In the genomic region with DNA sequence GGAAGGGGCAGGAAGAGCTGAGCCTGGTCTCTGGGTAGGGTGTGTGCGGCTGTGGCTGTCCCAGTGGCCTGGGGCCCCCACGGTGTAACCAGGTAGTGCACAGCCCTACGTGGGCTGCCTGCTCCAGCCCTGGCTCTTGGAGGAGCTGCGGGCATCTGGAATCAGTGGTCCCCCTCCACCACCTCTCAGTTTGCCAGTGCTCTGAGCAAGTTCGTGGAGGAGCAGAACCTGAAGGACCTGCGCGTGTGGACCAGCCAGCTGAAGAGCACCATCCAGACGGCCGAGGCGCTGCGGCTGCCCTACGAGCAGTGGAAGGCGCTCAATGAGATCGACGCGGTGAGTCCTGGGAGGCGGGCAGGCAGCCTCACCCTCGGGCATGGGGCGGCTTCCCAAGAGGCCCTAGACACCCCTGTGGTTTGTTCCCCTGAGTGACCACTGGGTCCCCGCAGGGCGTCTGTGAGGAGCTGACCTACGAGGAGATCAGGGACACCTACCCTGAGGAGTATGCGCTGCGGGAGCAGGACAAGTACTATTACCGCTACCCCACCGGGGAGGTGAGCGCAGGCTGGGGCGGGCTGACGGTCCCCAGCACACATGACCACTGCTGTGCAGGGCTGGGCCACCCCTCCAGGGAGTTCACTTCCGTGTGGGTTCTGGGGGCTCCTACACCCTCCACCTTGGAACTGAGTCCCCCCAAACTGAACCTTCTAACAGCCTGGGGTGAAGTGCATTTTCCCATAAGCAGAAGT, we compare ENCODE assay signal across 20 cellular contexts. TPM values are rescaled to one million over a fixed set of nuclear protein-coding genes. Genes with fewer than 3 reads are reported as not detected.
DNase-seq lines count a peak whose midpoint lies in the region; ATAC-seq, FAIRE-seq and TF ChIP-seq lines count a peak whose summit lies in the region.
"Had no signal": no experiment of that assay in that cellular context is flagged by ENCODE, and none has a peak within 500 bp of the region (broad histone marks: within the 10 kb centered on the region; RNA-seq: fewer than 3 reads in every experiment).

No MANE protein-coding gene starts in this region.

- H3K27me3 ChIP-seq in GM12878 (replicated peaks in 1 of 2; ENCODE audit: control insufficient read depth in 2 of 2, insufficient read depth in 2 of 2, low read length in 1 of 2) (no peaks in the 10 kb centered on the region), neutrophil (no peaks in the 10 kb centered on the region), HepG2 (ENCODE audit: control insufficient read depth in 1 of 2, insufficient read depth in 2 of 2, low read length in 2 of 2) (no peaks in the 10 kb centered on the region)
- H3K27me3 ChIP-seq: gastroesophageal sphincter, Peyer's patch, tibial artery had no signal

- WGBS in GM12878 (ENCODE audit: insufficient coverage, insufficient replicate concordance, low lambda C conversion rate, missing lambda C conversion rate): 83% methylated on average over 30 of the region's 30 CpGs
- WGBS in HepG2 (ENCODE audit: low lambda C conversion rate): 97% methylated on average over 15 of the region's 30 CpGs

- RAD21 ChIA-PET in GM12878 (lab: Charles Lee; ENCODE audit: unreplicated experiment): no interaction called here

- H2AFZ ChIP-seq in GM12878 (ENCODE audit: control insufficient read depth, low read depth, low read length) (no peak overlapping the region), HepG2 (ENCODE audit: low read length) (no peak overlapping the region)

- SMC1A ChIA-PET in GM12878 (lab: Charles Lee; ENCODE audit: uncharacterized antibody, unreplicated experiment): no interaction called here

- H3K9me3 ChIP-seq in GM12878 (replicated peaks; ENCODE audit: control insufficient read depth, insufficient read depth, low read length): no peaks in the 10 kb centered on the region
- peaks cover 4% of the 10 kb centered on the region for H3K9me3 ChIP-seq in neutrophil
- H3K9me3 ChIP-seq in HepG2 (ENCODE audit: low read length): no peaks in the 10 kb centered on the region
- H3K9me3 ChIP-seq: Caco-2, gastroesophageal sphincter, Peyer's patch, prostate gland, tibial artery had no signal

- H3K4me3 ChIP-seq in GM12878 (no peak overlapping the region), neutrophil (ENCODE audit: low read depth in 1 of 2, low read length in 1 of 2) (no peak overlapping the region), HepG2 (replicated peaks in 1 of 3; ENCODE audit: insufficient read depth in 1 of 3, low read depth in 2 of 3, low read length in 3 of 3) (no peak overlapping the region)
- H3K4me3 ChIP-seq: gastroesophageal sphincter, Peyer's patch, prostate gland, tibial artery had no signal

- POLR2A ChIA-PET in GM12878 (lab: Charles Lee): interaction anchor here (0.5 kb wide), 1 partner anchor 430 kb away, joined by 3 read pairs; no protein-coding TSS in a partner anchor
- POLR2A ChIA-PET in HepG2 (lab: Yijun Ruan, JAX): no interaction called here

- no peaks in the 10 kb centered on the region for H3K27me3 Mint-ChIP-seq in stimulated activated naive CD8-positive, alpha-beta T cell treated with anti-CD3 and anti-CD28 coated beads, Interleukin-15, amount 100 ng/mL, for 72 hours
- H3K27me3 Mint-ChIP-seq: dendritic cell treated with granulocyte-macrophage colony-stimulating factor and Interleukin-4, amounts not matched to agents 40 ng/mL and 50 ng/mL, for 4 days; IgD-negative memory B cell had no signal

- no peak for DNase-seq in stimulated activated naive CD8-positive, alpha-beta T cell treated with anti-CD3 and anti-CD28 coated beads, Interleukin-15, amount 100 ng/mL, for 72 hours
- DNase-seq in stimulated activated naive CD8-positive, alpha-beta T cell treated with anti-CD3 and anti-CD28 coated beads, Interleukin-15, Interleukin-2, amounts not matched to agents 100 U/mL and 50 U/mL, for 24 hours: no peak
- DNase-seq in GM12878 (ENCODE audit: low read depth, low spot score): no peak
- no peak for DNase-seq in HepG2 (ENCODE audit: low spot score)
- DNase-seq in glomerular visceral epithelial cell (ENCODE audit: extremely low spot score): no peak
- DNase-seq in NCI-H2081 (lab: John Stamatoyannopoulos, UW): no peak
- DNase-seq: activated CD4-positive, alpha-beta T cell treated with anti-CD3 and anti-CD28 coated beads for 4 hours; activated naive CD4-positive, alpha-beta T cell treated with anti-CD3 and anti-CD28 coated beads, Interleukin-2, amount 50 U/mL, for 16 hours; Caco-2; NCI-H1694 treated with DMSO at 0.1 percent for 48 hours; NCI-H226; Peyer's patch; tibial artery had no signal

- no peak for TF ChIP-seq EP300 in GM12878 (IDR thresholded peaks at IDR 0.05; ENCODE audit: borderline replicate concordance in 1 of 2, control insufficient read depth in 1 of 2, low read depth in 2 of 2, low read length in 2 of 2)
- no peak for TF ChIP-seq EP300 in HepG2 (IDR thresholded peaks at IDR 0.05; ENCODE audit: low read depth in 2 of 2, low read length in 2 of 2)
- TF ChIP-seq EP300 in HepG2 (CRISPR knock-in tag; IDR thresholded peaks at IDR 0.05; ENCODE audit: borderline replicate concordance): no peak

- TF ChIP-seq RAD21 in GM12878 (IDR thresholded peaks at IDR 0.05; ENCODE audit: insufficient read depth, low read depth, low read length) (no peak), HepG2 (CRISPR knock-in tag; IDR thresholded peaks at IDR 0.05) (no peak)

- CTCF ChIA-PET in GM12878 (lab: Yijun Ruan, JAX) (no interaction called here), HepG2 (lab: Yijun Ruan, JAX; ENCODE audit: low intra/inter-chr PET ratio, low total read pairs) (no interaction called here)

- H3K4me1 ChIP-seq in GM12878 (ENCODE audit: control insufficient read depth, insufficient read depth, low read length): no peaks in the 10 kb centered on the region
- H3K4me1 ChIP-seq in neutrophil (ENCODE audit: control insufficient read depth in 1 of 2, insufficient read depth in 1 of 2, low read depth in 1 of 2, low read length in 1 of 2): no peaks in the 10 kb centered on the region
- H3K4me1 ChIP-seq in HepG2 (ENCODE audit: insufficient read depth, low read length): no peaks in the 10 kb centered on the region
- H3K4me1 ChIP-seq: Caco-2, gastroesophageal sphincter, Peyer's patch, prostate gland had no signal

- no peaks in the 10 kb centered on the region for H4K20me1 ChIP-seq in GM12878 (ENCODE audit: control insufficient read depth, insufficient read depth)
- H4K20me1 ChIP-seq in HepG2 (ENCODE audit: insufficient read depth, low read length): no peaks in the 10 kb centered on the region

- ATAC-seq in stimulated activated naive CD8-positive, alpha-beta T cell treated with anti-CD3 and anti-CD28 coated beads, Interleukin-15, amount 100 ng/mL, for 72 hours: peak; percentile 31
- no peak for ATAC-seq in stimulated activated naive CD8-positive, alpha-beta T cell treated with anti-CD3 and anti-CD28 coated beads, Interleukin-15, Interleukin-2, amounts not matched to agents 100 U/mL and 50 U/mL, for 24 hours
- ATAC-seq in GM12878 (peak; percentile 2; the same call in 2 of the 3 replicates), GM18511 (IDR thresholded peaks at IDR 0.05; ENCODE audit: unreplicated experiment) (no peak), HepG2 (no peak)
- ATAC-seq: gastroesophageal sphincter had no signal

- H3K9me3 Mint-ChIP-seq in stimulated activated naive CD8-positive, alpha-beta T cell treated with anti-CD3 and anti-CD28 coated beads, Interleukin-15, amount 100 ng/mL, for 72 hours: no peaks in the 10 kb centered on the region
- H3K9me3 Mint-ChIP-seq: dendritic cell treated with granulocyte-macrophage colony-stimulating factor and Interleukin-4, amounts not matched to agents 40 ng/mL and 50 ng/mL, for 4 days; IgD-negative memory B cell had no signal

- H3K9ac ChIP-seq in GM12878 (ENCODE audit: control insufficient read depth, insufficient read depth, low read length) (no peak overlapping the region), HepG2 (ENCODE audit: insufficient read depth, low read depth, low read length) (no peak overlapping the region)

- H3K4me3 Mint-ChIP-seq in stimulated activated naive CD8-positive, alpha-beta T cell treated with anti-CD3 and anti-CD28 coated beads, Interleukin-15, amount 100 ng/mL, for 72 hours: no peak overlapping the region
- H3K4me3 Mint-ChIP-seq: dendritic cell treated with granulocyte-macrophage colony-stimulating factor and Interleukin-4, amounts not matched to agents 40 ng/mL and 50 ng/mL, for 4 days had no signal

- peaks cover 6% of the 10 kb centered on the region for H3K4me1 Mint-ChIP-seq in stimulated activated naive CD8-positive, alpha-beta T cell treated with anti-CD3 and anti-CD28 coated beads, Interleukin-15, amount 100 ng/mL, for 72 hours

- TF ChIP-seq POLR2A in GM12878 (IDR thresholded peaks at IDR 0.05; ENCODE audit: low read depth, low read length) (no peak), HepG2 (IDR thresholded peaks at IDR 0.05; ENCODE audit: insufficient read depth in 1 of 2, low read depth in 2 of 2, low read length in 2 of 2) (no peak)

- no peak overlapping the region for H3K4me2 ChIP-seq in GM12878 (ENCODE audit: control insufficient read depth, insufficient read depth)
- H3K4me2 ChIP-seq in HepG2 (ENCODE audit: low read depth, low read length): no peak overlapping the region

- TF ChIP-seq CTCF in GM12878 (IDR thresholded peaks at IDR 0.05 in 2 of 3, conservative IDR thresholded peaks at IDR 0.05 in 1 of 3; ENCODE audit: control insufficient read depth in 2 of 3, extremely low read depth in 1 of 3, insufficient read depth in 1 of 3, low read depth in 3 of 3, low read length in 3 of 3) (no peak), neutrophil (IDR thresholded peaks at IDR 0.05) (no peak), HepG2 (CRISPR knock-in tag; IDR thresholded peaks at IDR 0.05) (no peak)

- H3K79me2 ChIP-seq in GM12878 (ENCODE audit: control insufficient read depth, insufficient read depth, low read length) (no peaks in the 10 kb centered on the region), HepG2 (ENCODE audit: insufficient read depth, low read length) (no peaks in the 10 kb centered on the region)

- BruUV-seq in GM12878 (replicated peaks; lab: Mats Ljungman, UMichigan): no TSS peak
- BruUV-seq in HepG2 (replicated peaks; lab: Mats Ljungman, UMichigan): no TSS peak

- intact Hi-C loops in GM12878 (cut with micrococcal nuclease; ENCODE audit: unreplicated experiment) (no loop called here), HepG2 (cut with micrococcal nuclease; ENCODE audit: unreplicated experiment) (no loop called here)

- FAIRE-seq in GM12878 (lab: Jason Lieb, UNC): no peak
- FAIRE-seq in HepG2 (lab: Jason Lieb, UNC): no peak
- FAIRE-seq: GM19239 had no signal

- in situ Hi-C loops in GM12878 (cut with MboI) (no loop called here), HepG2 (cut with HindIII; ENCODE audit: extremely low pct_ligation_motif_present, low pct_unique_long_range_greater_than_20kb) (no loop called here)

- H3K27ac ChIP-seq in GM12878 (ENCODE audit: control insufficient read depth, insufficient read depth): no peak overlapping the region
- peak overlapping the region; percentile 39 for H3K27ac ChIP-seq in neutrophil
- no peak overlapping the region for H3K27ac ChIP-seq in HepG2 (ENCODE audit: extremely low read length, insufficient read depth, low read length)
- H3K27ac ChIP-seq: gastroesophageal sphincter, Peyer's patch, prostate gland had no signal

- peak overlapping the region in 1 of 2 donors; percentile 27 for H3K27ac Mint-ChIP-seq in stimulated activated naive CD8-positive, alpha-beta T cell treated with anti-CD3 and anti-CD28 coated beads, Interleukin-15, amount 100 ng/mL, for 72 hours
- H3K27ac Mint-ChIP-seq: dendritic cell treated with granulocyte-macrophage colony-stimulating factor and Interleukin-4, amounts not matched to agents 40 ng/mL and 50 ng/mL, for 4 days; IgD-negative memory B cell had no signal

- H3K36me3 ChIP-seq in GM12878 (ENCODE audit: control insufficient read depth in 2 of 2, insufficient read depth in 2 of 2, low read length in 1 of 2) (peaks cover 21 to 51% of the 10 kb centered on the region in 2 experiments; a peak in 3 of 4 replicates), neutrophil (peaks cover 100% of the 10 kb centered on the region), HepG2 (replicated peaks in 1 of 2; ENCODE audit: control insufficient read depth in 1 of 2, insufficient read depth in 2 of 2, low read length in 2 of 2) (peaks cover 48 to 69% of the 10 kb centered on the region in 2 experiments)

RNA-seq across cellular contexts. Expression of gene PFKFB3, which starts 18.6 kb away (rescaled TPM):
- total RNA-seq in GM12878 (2013; cell fraction: nucleolus; rRNA removed): 217 and 258 TPM in 2 replicates
- total RNA-seq in GM12878 (2014; rRNA removed) (13.0 and 14.7 TPM in 2 replicates), GM12878 (2014; rRNA removed; fragmentation: Illumina TruSeq; extraction: Trizol) (7.9 and 8.1 TPM in 2 replicates), GM12878 (2021) (23.5 and 26.8 TPM in 2 replicates), HepG2 (2016; rRNA removed; fragmentation: Illumina TruSeq; extraction: Trizol) (0.87 and 1.2 TPM in 2 replicates)
- 6.9 TPM for polyA plus RNA-seq in GM12878 (2011; ENCODE audit: low read depth)
- polyA plus RNA-seq in GM12878 (2011; rRNA removed) (21.8 and 46.7 TPM in 2 replicates), GM12878 (2014; fragmentation: Illumina TruSeq; extraction: Trizol) (10.2 and 14.2 TPM in 2 replicates), GM12878 (2014; fragmentation: Nextera tagmentation; extraction: Ambion mirVana) (1 to 10 TPM; 1.6 to 2.6 TPM), GM12878 (2014; rRNA removed) (13.3 and 14.6 TPM in 2 replicates), GM12878 (2016; fragmentation: Nextera tagmentation; extraction: Ambion mirVana) (10 to 100 TPM; 18.8 to 19.4 TPM), HepG2 (2011; rRNA removed) (10.9 and 13.3 TPM in 2 replicates)
- polyA plus RNA-seq in GM12878 (2011; cell fraction: cytosol; rRNA removed): 38.7 and 47.0 TPM in 2 replicates
- polyA plus RNA-seq in GM12878 (2011; cell fraction: nucleus; rRNA removed): 115 and 127 TPM in 2 replicates
- polyA plus RNA-seq in GM12878 (2012): 14.6 and 20.5 TPM in 2 replicates
- polyA minus RNA-seq in GM12878 (2011; rRNA and poly(A)+ RNA removed): 48.5 and 62.2 TPM in 2 replicates
- polyA minus RNA-seq in GM12878 (2011; cell fraction: cytosol; rRNA and poly(A)+ RNA removed): 12.2 and 18.8 TPM in 2 replicates
- polyA minus RNA-seq in GM12878 (2011; cell fraction: nucleus; rRNA and poly(A)+ RNA removed): 57.4 and 65.9 TPM in 2 replicates
- 0.18 and 0.20 TPM in 2 replicates for total RNA-seq in HepG2 (2016; cell fraction: cytosol; rRNA removed; fragmentation: Illumina TruSeq; extraction: Trizol; ENCODE audit: low read depth)
- 0.36 and 0.80 TPM in 2 replicates for total RNA-seq in HepG2 (2016; cell fraction: insoluble cytoplasmic fraction; rRNA removed; fragmentation: Illumina TruSeq; extraction: Trizol)
- total RNA-seq in HepG2 (2016; cell fraction: membrane; rRNA removed; fragmentation: Illumina TruSeq; extraction: Trizol): 0.34 and 0.37 TPM in 2 replicates
- 0.88 and 1.3 TPM in 2 replicates for total RNA-seq in HepG2 (2016; cell fraction: nucleus; rRNA removed; fragmentation: Illumina TruSeq; extraction: Trizol)
- 3.7 and 4.8 TPM in 2 replicates for polyA plus RNA-seq in HepG2 (2011; cell fraction: cytosol; rRNA removed)
- 27.2 and 51.8 TPM in 2 replicates for polyA plus RNA-seq in HepG2 (2011; cell fraction: nucleus; rRNA removed)
- polyA plus RNA-seq in HepG2 (2012): 9.2 and 16.4 TPM in 2 replicates
- 0.06 and 0.09 TPM in 2 replicates for polyA plus RNA-seq in HepG2 (2016; cell fraction: cytosol; fragmentation: Illumina TruSeq; extraction: Trizol; ENCODE audit: low read depth)
- 0.51 and 0.97 TPM in 2 replicates for polyA plus RNA-seq in HepG2 (2016; cell fraction: insoluble cytoplasmic fraction; fragmentation: Illumina TruSeq; extraction: Trizol; ENCODE audit: low read depth)
- 0.21 and 0.44 TPM in 2 replicates for polyA plus RNA-seq in HepG2 (2016; cell fraction: membrane; fragmentation: Illumina TruSeq; extraction: Trizol; ENCODE audit: low read depth)
- 1.6 and 4.3 TPM in 2 replicates for polyA plus RNA-seq in HepG2 (2016; cell fraction: nucleus; fragmentation: Illumina TruSeq; extraction: Trizol; ENCODE audit: insufficient read depth, low read depth)
- polyA minus RNA-seq in HepG2 (2011; rRNA and poly(A)+ RNA removed; ENCODE audit: low replicate concordance): 10.8 and 22.0 TPM in 2 replicates
- polyA minus RNA-seq in HepG2 (2011; cell fraction: cytosol; rRNA and poly(A)+ RNA removed): 4.5 and 7.2 TPM in 2 replicates
- polyA minus RNA-seq in HepG2 (2011; cell fraction: nucleus; rRNA and poly(A)+ RNA removed): 12.1 and 13.3 TPM in 2 replicates

Comparison
In these comparisons a context has a peak if more than half of its experiments do, and no peak if none do; other contexts are left out.
1. ATAC-seq: peak in stimulated activated naive CD8-positive, alpha-beta T cell treated with anti-CD3 and anti-CD28 coated beads, Interleukin-15, amount 100 ng/mL, for 72 hours (single experiment) and GM12878 (single experiment); none in stimulated activated naive CD8-positive, alpha-beta T cell treated with anti-CD3 and anti-CD28 coated beads, Interleukin-15, Interleukin-2, amounts not matched to agents 100 U/mL and 50 U/mL, for 24 hours (single experiment), GM18511 (single experiment) and HepG2 (single experiment).